13 cellular contexts compared by ENCODE assay signal in genomic region chr15:99181544-99181943, GRCh38.
DNase-seq lines count a peak whose midpoint lies in the region; ATAC-seq and TF ChIP-seq lines count a peak whose summit lies in the region.
"Had no signal": no experiment of that assay in that cellular context is flagged by ENCODE, and none has a peak within 500 bp of the region (broad histone marks: within the 10 kb centered on the region; RNA-seq: fewer than 3 reads in every experiment).

No MANE protein-coding gene starts in this region.

- 3 to 15% (median 5%) methylated on average over 4 of the region's 4 CpGs for WGBS in psoas muscle, 3 donors

- no peaks in the 10 kb centered on the region for H3K27me3 ChIP-seq in right atrium auricular region
- no peaks in the 10 kb centered on the region for H3K27me3 ChIP-seq in psoas muscle (ENCODE audit: insufficient read depth in 3 of 3, low read length in 2 of 3)

- peak; percentile 4 for DNase-seq in GM04504 (ENCODE audit: low read depth)
- DNase-seq in right atrium auricular region (ENCODE audit: low spot score) = no peak
- DNase-seq in psoas muscle = peak; percentile 66 to 88
- DNase-seq in NCI-H748 (lab: John Stamatoyannopoulos, UW; ENCODE audit: unreplicated experiment) = no peak
- DNase-seq in NCI-H1694 (lab: John Stamatoyannopoulos, UW) = no peak
- no peak for DNase-seq in NCI-H524 treated with DMSO at 0.1 percent for 48 hours (lab: John Stamatoyannopoulos, UW)
- DNase-seq: activated CD4-positive, alpha-beta T cell treated with anti-CD3 and anti-CD28 coated beads for 1 hour; activated naive CD8-positive, alpha-beta T cell treated with anti-CD3 and anti-CD28 coated beads for 36 hours; CD4-positive, alpha-beta memory T cell; PC-9 had no signal

- no peak overlapping the region for H3K4me3 ChIP-seq in right atrium auricular region
- peak overlapping the region; percentile 29 for H3K4me3 ChIP-seq in psoas muscle
- H3K4me3 ChIP-seq: PC-9 had no signal

- intact Hi-C loops in psoas muscle (cut with DNase I) = no loop called here

- H3K27ac ChIP-seq in angular gyrus (ENCODE audit: low read depth, low read length) (peak overlapping the region; percentile 17), right atrium auricular region (peak overlapping the region; percentile 81 to 88), psoas muscle (peak overlapping the region; percentile 89)
- H3K27ac ChIP-seq: epithelial cell of prostate, PC-9 had no signal

- ATAC-seq in psoas muscle (peak; percentile 89 to 92 (median 92)), GM21360 (IDR thresholded peaks at IDR 0.05; ENCODE audit: unreplicated experiment) (no peak)

- no peaks in the 10 kb centered on the region for H3K9me3 ChIP-seq in right atrium auricular region
- no peaks in the 10 kb centered on the region for H3K9me3 ChIP-seq in psoas muscle

- H3K36me3 ChIP-seq in right atrium auricular region = no peaks in the 10 kb centered on the region
- H3K36me3 ChIP-seq in psoas muscle (ENCODE audit: insufficient read depth in 1 of 2, low read depth in 1 of 2) = no peaks in the 10 kb centered on the region

- peaks cover 0 to 45% of the 10 kb centered on the region in 2 donors for H3K4me1 ChIP-seq in right atrium auricular region
- peaks cover 59% of the 10 kb centered on the region for H3K4me1 ChIP-seq in psoas muscle

- no peak for TF ChIP-seq CTCF in right atrium auricular region (IDR thresholded peaks at IDR 0.05)
- no peak for TF ChIP-seq CTCF in psoas muscle (IDR thresholded peaks at IDR 0.05)

Comparison
In these comparisons a context has a peak if more than half of its experiments do, and no peak if none do; other contexts are left out.
1. DNase-seq: peak in GM04504 (single experiment) and psoas muscle (2 of 2); none in right atrium auricular region (single experiment), NCI-H748 (single experiment), NCI-H1694 (single experiment) and NCI-H524 treated with DMSO at 0.1 percent for 48 hours (single experiment).
2. H3K27ac ChIP-seq: peak in every context shown above with its lines; median percentile 89 in psoas muscle; 84 in right atrium auricular region; 17 in angular gyrus.